In genomic region chr18:36366994-36367839, GRCh38 we compare ENCODE assay signal across 11 cellular contexts.
DNase-seq lines count a peak whose midpoint lies in the region; ATAC-seq and TF ChIP-seq lines count a peak whose summit lies in the region.
"Had no signal": no experiment of that assay in that cellular context is flagged by ENCODE, and none has a peak within 500 bp of the region (broad histone marks: within the 10 kb centered on the region; RNA-seq: fewer than 3 reads in every experiment).

No MANE protein-coding gene starts in this region.

- peak; percentile 55 for ATAC-seq in GM19043 (IDR thresholded peaks at IDR 0.05; ENCODE audit: low read depth, unreplicated experiment)
- ATAC-seq in HG02885 (IDR thresholded peaks at IDR 0.05; ENCODE audit: poor library complexity, unreplicated experiment): peak; percentile 74
- peak in 3 of 4 donors; percentile 53 to 72 (median 65) for ATAC-seq in psoas muscle
- no peak for ATAC-seq in HG02642 (IDR thresholded peaks at IDR 0.05; ENCODE audit: poor library complexity, unreplicated experiment)
- ATAC-seq: stimulated activated naive CD8-positive, alpha-beta T cell treated with anti-CD3 and anti-CD28 coated beads, Interleukin-15, Interleukin-2, amounts not matched to agents 100 U/mL and 50 U/mL, for 24 hours had no signal

- H3K27me3 ChIP-seq in adrenal gland (no peaks in the 10 kb centered on the region), psoas muscle (ENCODE audit: insufficient read depth in 3 of 3, low read length in 2 of 3) (no peaks in the 10 kb centered on the region)

- H3K4me3 ChIP-seq in adrenal gland: no peak overlapping the region
- H3K4me3 ChIP-seq in psoas muscle: no peak overlapping the region

- peak in 1 of 2 donors; percentile 35 for TF ChIP-seq POLR2A in adrenal gland (IDR thresholded peaks at IDR 0.05)

- H3K9me3 ChIP-seq in adrenal gland (replicated peaks in 1 of 3) (no peaks in the 10 kb centered on the region), psoas muscle (no peaks in the 10 kb centered on the region)

- WGBS in adrenal gland, 4 donors: 35 to 38% (median 36%) methylated on average over 8 of the region's 8 CpGs
- WGBS in psoas muscle, 3 donors: 22 to 58% (median 32%) methylated on average over 8 of the region's 8 CpGs

- H3K36me3 ChIP-seq in adrenal gland (replicated peaks in 1 of 2): no peaks in the 10 kb centered on the region
- H3K36me3 ChIP-seq in psoas muscle (ENCODE audit: insufficient read depth in 1 of 2, low read depth in 1 of 2): no peaks in the 10 kb centered on the region

- H3K27ac ChIP-seq in adrenal gland: peak overlapping the region; percentile 8 to 82 (median 66)
- H3K27ac ChIP-seq in psoas muscle: peak overlapping the region; percentile 47

- TF ChIP-seq CTCF in adrenal gland (IDR thresholded peaks at IDR 0.05) (no peak), psoas muscle (IDR thresholded peaks at IDR 0.05) (no peak)

- intact Hi-C loops in adrenal gland (cut with DNase I): no loop called here
- intact Hi-C loops in psoas muscle (cut with DNase I): no loop called here

- DNase-seq in adrenal gland (peak; percentile 72 to 94 (median 92)), psoas muscle (peak in 1 of 2 donors; percentile 20), HuH-7 (ENCODE audit: low spot score) (no peak), hippocampal formation (lab: John Stamatoyannopoulos, UW) (no peak)
- DNase-seq in activated effector memory CD4-positive, alpha-beta T cell treated with Interleukin-2 at 50 U/mL for 16 hours: no peak
- DNase-seq: CD4-positive, CD25-positive, alpha-beta regulatory T cell; stimulated activated CD4-positive, alpha-beta T cell treated with anti-CD3 and anti-CD28 coated beads, Interleukin-2, amount 100 ng/mL, for 24 hours; stimulated activated naive CD8-positive, alpha-beta T cell treated with anti-CD3 and anti-CD28 coated beads, Interleukin-15, Interleukin-2, amounts not matched to agents 100 U/mL and 50 U/mL, for 24 hours had no signal

- H3K4me1 ChIP-seq in adrenal gland (replicated peaks in 1 of 2): peaks cover 17 to 22% of the 10 kb centered on the region in 2 donors
- peaks cover 15% of the 10 kb centered on the region for H3K4me1 ChIP-seq in psoas muscle

Comparison
In these comparisons a context has a peak if more than half of its experiments do, and no peak if none do; other contexts are left out.
1. DNase-seq: peak in adrenal gland (7 of 7); none in HuH-7 (single experiment), hippocampal formation (0 of 2) and activated effector memory CD4-positive, alpha-beta T cell treated with Interleukin-2 at 50 U/mL for 16 hours (single experiment).